ENCODE assay signal across 12 cellular contexts in the genomic region with DNA sequence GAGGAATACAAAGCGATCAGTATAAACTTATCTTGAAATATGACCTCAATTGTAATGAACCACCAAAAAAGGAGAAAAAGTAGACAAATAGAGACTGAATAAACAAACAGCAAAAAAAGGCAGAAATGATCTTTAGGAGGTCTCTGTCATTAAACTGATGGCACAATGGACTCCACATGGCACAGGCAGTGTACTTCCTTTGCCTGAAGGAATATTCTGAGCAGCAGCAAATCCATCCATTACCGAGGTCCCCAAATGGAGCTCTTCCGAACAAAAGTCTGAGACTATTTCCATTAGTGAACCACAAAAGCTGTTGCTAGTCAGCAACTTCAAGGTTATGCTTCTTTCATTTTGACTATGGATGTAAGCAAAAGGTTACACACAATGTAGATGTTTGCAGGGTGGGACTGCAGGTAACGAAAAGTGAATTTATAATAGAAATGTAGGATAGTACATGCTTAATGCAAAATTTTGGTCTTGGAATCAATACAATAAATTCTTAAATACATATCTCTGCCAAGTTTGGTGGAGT. TPM values are rescaled to one million over a fixed set of nuclear protein-coding genes. Genes with fewer than 3 reads are reported as not detected.
A peak's percentile ranks its signal among the peaks of the same experiment; 100 is the strongest.
DNase-seq lines count a peak whose midpoint lies in the region; ATAC-seq and TF ChIP-seq lines count a peak whose summit lies in the region.
"Had no signal": no experiment of that assay in that cellular context is flagged by ENCODE, and none has a peak within 500 bp of the region (broad histone marks: within the 10 kb centered on the region; RNA-seq: fewer than 3 reads in every experiment).

No MANE protein-coding gene starts in this region.

- H3K9me2 ChIP-seq in GM23338 (ENCODE audit: insufficient read depth) = no peaks in the 10 kb centered on the region

- H3K36me3 Mint-ChIP-seq in GM23338 (ENCODE audit: low read depth) = peaks cover 27% of the 10 kb centered on the region
- H3K36me3 Mint-ChIP-seq in T-helper 1 cell treated with Interleukin-12 subunit alpha and Interleukin-12 subunit beta and Interleukin-4 antibody, amounts not matched to agents 30 μg/mL and 1 μg/mL, for 36 hours (ENCODE audit: low read depth) = peaks cover 39% of the 10 kb centered on the region
- H3K36me3 Mint-ChIP-seq in neural crest cell (ENCODE audit: low read depth) = peaks cover 32% of the 10 kb centered on the region

- peaks cover 5% of the 10 kb centered on the region; the same call in 1 of the 2 replicates for H3K36me3 ChIP-seq in GM23338 (ENCODE audit: insufficient read depth)

- no peak for TF ChIP-seq CTCF in GM13977 (IDR thresholded peaks at IDR 0.05; ENCODE audit: extremely low read depth, insufficient read depth, missing control alignments)
- TF ChIP-seq CTCF in GM23338 (conservative IDR thresholded peaks at IDR 0.05; ENCODE audit: low read depth in 2 of 2) = no peak
- TF ChIP-seq CTCF in neural crest cell (conservative IDR thresholded peaks at IDR 0.05) = no peak

- H3K4me1 Mint-ChIP-seq in GM23338 = peaks cover 38% of the 10 kb centered on the region
- H3K4me1 Mint-ChIP-seq in T-helper 1 cell treated with Interleukin-12 subunit alpha and Interleukin-12 subunit beta and Interleukin-4 antibody, amounts not matched to agents 30 μg/mL and 1 μg/mL, for 36 hours (ENCODE audit: low read depth) = peaks cover 61% of the 10 kb centered on the region
- H3K4me1 Mint-ChIP-seq in neural crest cell = peaks cover 41% of the 10 kb centered on the region

- H3K4me3 ChIP-seq in GM23338 = no peak overlapping the region
- H3K4me3 ChIP-seq: lung had no signal

- no peak overlapping the region for H3K27ac ChIP-seq in GM23338 (ENCODE audit: low read depth)

- H3K4me1 ChIP-seq in GM23338 (ENCODE audit: insufficient read depth) = peaks cover 31% of the 10 kb centered on the region

- H3K4me3 Mint-ChIP-seq in GM23338 (no peak overlapping the region), neural crest cell (no peak overlapping the region)
- peak overlapping the region; percentile 69 for H3K4me3 Mint-ChIP-seq in T-helper 1 cell treated with Interleukin-12 subunit alpha and Interleukin-12 subunit beta and Interleukin-4 antibody, amounts not matched to agents 30 μg/mL and 1 μg/mL, for 36 hours

- ATAC-seq in GM23338 = no peak
- no peak for ATAC-seq in HG03159 (IDR thresholded peaks at IDR 0.05; ENCODE audit: unreplicated experiment)
- no peak for ATAC-seq in Right ventricle myocardium inferior

- H3K27me3 ChIP-seq in GM23338 (ENCODE audit: insufficient read depth) = no peaks in the 10 kb centered on the region

- DNase-seq in GM13977 (ENCODE audit: low spot score) (peak; percentile 41), GM23338 (ENCODE audit: low spot score) (no peak), neural crest cell (ENCODE audit: low read depth, low spot score) (no peak), Right ventricle myocardium inferior (ENCODE audit: missing footprints) (no peak), NCI-H510A (lab: John Stamatoyannopoulos, UW) (no peak)
- DNase-seq: GDM1, GOT3, NCI-H774 had no signal

- no peaks in the 10 kb centered on the region; the same call in 1 of the 2 replicates for H4K20me1 ChIP-seq in GM23338 (replicated peaks; ENCODE audit: insufficient read depth)

- in situ Hi-C loops in GM13977 (cut with MboI; ENCODE audit: low pct_unique_long_range_greater_than_20kb, low sequenced_read_pairs, unreplicated experiment) = loop anchor here (5.0 to 10.0 kb wide), 2 partner anchors 145 to 328 kb away; a partner anchor contains a TSS

- H3F3A ChIP-seq in GM23338 (replicated peaks; ENCODE audit: low read depth) = no peaks in the 10 kb centered on the region

- peak overlapping the region; percentile 47; the same call in 1 of the 2 replicates for H3K4me2 ChIP-seq in GM23338

- H3K9me3 Mint-ChIP-seq in GM23338 (no peaks in the 10 kb centered on the region), neural crest cell (no peaks in the 10 kb centered on the region)
- peaks cover 4% of the 10 kb centered on the region for H3K9me3 Mint-ChIP-seq in T-helper 1 cell treated with Interleukin-12 subunit alpha and Interleukin-12 subunit beta and Interleukin-4 antibody, amounts not matched to agents 30 μg/mL and 1 μg/mL, for 36 hours
- H3K9me3 Mint-ChIP-seq: IgD-negative memory B cell had no signal

- H2AFZ ChIP-seq in GM23338 = no peak overlapping the region

- peaks cover 58% of the 10 kb centered on the region for H3K79me2 ChIP-seq in GM23338 (replicated peaks; ENCODE audit: insufficient read depth)

- intact Hi-C loops in Right ventricle myocardium inferior (cut with DNase I) = loop anchor here (5.0 kb wide), 1 partner anchor 143 kb away; a partner anchor contains a TSS

- H3K27me3 Mint-ChIP-seq in GM23338 (ENCODE audit: insufficient read depth, low read depth, poor library complexity) (no peaks in the 10 kb centered on the region), neural crest cell (ENCODE audit: low read depth) (no peaks in the 10 kb centered on the region)
- H3K27me3 Mint-ChIP-seq in T-helper 1 cell treated with Interleukin-12 subunit alpha and Interleukin-12 subunit beta and Interleukin-4 antibody, amounts not matched to agents 30 μg/mL and 1 μg/mL, for 36 hours (ENCODE audit: low read depth) = no peaks in the 10 kb centered on the region
- H3K27me3 Mint-ChIP-seq: IgD-negative memory B cell had no signal

- H3K27ac Mint-ChIP-seq in GM23338 (no peak overlapping the region), neural crest cell (ENCODE audit: unreplicated experiment) (peak overlapping the region; percentile 9)
- H3K27ac Mint-ChIP-seq in T-helper 1 cell treated with Interleukin-12 subunit alpha and Interleukin-12 subunit beta and Interleukin-4 antibody, amounts not matched to agents 30 μg/mL and 1 μg/mL, for 36 hours = peak overlapping the region; percentile 88

TF ChIP-seq in GM23338, 12 proteins besides CTCF, POLR2A, EP300 and RAD21 (continues in another document):
- TF ChIP-seq POLR2AphosphoS5 (IDR thresholded peaks at IDR 0.05; ENCODE audit: low read depth) (no peak), STAT1 (IDR thresholded peaks at IDR 0.05; ENCODE audit: unreplicated experiment) (no peak), ZNF114 (CRISPR knock-in tag; IDR thresholded peaks at IDR 0.05) (no peak), ZNF331 (CRISPR knock-in tag; IDR thresholded peaks at IDR 0.05; ENCODE audit: low read depth) (no peak), JUNB (IDR thresholded peaks at IDR 0.05; ENCODE audit: unreplicated experiment) (no peak)
- TF ChIP-seq, protein P1, sequence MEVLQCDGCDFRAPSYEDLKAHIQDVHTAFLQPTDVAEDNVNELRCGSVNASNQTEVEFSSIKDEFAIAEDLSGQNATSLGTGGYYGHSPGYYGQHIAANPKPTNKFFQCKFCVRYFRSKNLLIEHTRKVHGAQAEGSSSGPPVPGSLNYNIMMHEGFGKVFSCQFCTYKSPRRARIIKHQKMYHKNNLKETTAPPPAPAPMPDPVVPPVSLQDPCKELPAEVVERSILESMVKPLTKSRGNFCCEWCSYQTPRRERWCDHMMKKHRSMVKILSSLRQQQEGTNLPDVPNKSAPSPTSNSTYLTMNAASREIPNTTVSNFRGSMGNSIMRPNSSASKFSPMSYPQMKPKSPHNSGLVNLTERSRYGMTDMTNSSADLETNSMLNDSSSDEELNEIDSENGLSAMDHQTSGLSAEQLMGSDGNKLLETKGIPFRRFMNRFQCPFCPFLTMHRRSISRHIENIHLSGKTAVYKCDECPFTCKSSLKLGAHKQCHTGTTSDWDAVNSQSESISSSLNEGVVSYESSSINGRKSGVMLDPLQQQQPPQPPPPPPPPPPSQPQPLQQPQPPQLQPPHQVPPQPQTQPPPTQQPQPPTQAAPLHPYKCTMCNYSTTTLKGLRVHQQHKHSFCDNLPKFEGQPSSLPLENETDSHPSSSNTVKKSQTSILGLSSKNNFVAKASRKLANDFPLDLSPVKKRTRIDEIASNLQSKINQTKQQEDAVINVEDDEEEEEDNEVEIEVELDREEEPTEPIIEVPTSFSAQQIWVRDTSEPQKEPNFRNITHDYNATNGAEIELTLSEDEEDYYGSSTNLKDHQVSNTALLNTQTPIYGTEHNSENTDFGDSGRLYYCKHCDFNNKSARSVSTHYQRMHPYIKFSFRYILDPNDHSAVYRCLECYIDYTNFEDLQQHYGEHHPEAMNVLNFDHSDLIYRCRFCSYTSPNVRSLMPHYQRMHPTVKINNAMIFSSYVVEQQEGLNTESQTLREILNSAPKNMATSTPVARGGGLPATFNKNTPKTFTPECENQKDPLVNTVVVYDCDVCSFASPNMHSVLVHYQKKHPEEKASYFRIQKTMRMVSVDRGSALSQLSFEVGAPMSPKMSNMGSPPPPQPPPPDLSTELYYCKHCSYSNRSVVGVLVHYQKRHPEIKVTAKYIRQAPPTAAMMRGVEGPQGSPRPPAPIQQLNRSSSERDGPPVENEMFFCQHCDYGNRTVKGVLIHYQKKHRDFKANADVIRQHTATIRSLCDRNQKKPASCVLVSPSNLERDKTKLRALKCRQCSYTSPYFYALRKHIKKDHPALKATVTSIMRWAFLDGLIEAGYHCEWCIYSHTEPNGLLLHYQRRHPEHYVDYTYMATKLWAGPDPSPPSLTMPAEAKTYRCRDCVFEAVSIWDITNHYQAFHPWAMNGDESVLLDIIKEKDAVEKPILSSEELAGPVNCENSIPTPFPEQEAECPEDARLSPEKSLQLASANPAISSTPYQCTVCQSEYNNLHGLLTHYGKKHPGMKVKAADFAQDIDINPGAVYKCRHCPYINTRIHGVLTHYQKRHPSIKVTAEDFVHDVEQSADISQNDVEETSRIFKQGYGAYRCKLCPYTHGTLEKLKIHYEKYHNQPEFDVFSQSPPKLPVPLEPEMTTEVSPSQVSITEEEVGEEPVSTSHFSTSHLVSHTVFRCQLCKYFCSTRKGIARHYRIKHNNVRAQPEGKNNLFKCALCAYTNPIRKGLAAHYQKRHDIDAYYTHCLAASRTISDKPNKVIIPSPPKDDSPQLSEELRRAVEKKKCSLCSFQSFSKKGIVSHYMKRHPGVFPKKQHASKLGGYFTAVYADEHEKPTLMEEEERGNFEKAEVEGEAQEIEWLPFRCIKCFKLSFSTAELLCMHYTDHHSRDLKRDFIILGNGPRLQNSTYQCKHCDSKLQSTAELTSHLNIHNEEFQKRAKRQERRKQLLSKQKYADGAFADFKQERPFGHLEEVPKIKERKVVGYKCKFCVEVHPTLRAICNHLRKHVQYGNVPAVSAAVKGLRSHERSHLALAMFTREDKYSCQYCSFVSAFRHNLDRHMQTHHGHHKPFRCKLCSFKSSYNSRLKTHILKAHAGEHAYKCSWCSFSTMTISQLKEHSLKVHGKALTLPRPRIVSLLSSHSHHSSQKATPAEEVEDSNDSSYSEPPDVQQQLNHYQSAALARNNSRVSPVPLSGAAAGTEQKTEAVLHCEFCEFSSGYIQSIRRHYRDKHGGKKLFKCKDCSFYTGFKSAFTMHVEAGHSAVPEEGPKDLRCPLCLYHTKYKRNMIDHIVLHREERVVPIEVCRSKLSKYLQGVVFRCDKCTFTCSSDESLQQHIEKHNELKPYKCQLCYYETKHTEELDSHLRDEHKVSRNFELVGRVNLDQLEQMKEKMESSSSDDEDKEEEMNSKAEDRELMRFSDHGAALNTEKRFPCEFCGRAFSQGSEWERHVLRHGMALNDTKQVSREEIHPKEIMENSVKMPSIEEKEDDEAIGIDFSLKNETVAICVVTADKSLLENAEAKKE (CRISPR knock-in tag; IDR thresholded peaks at IDR 0.05) = no peak

RNA-seq across cellular contexts. Expression of a gene that starts 14.5 kb away (rescaled TPM):
- 40.9 and 45.7 TPM in 2 replicates for total RNA-seq in GM23338 (2014; rRNA removed; shearing (Covaris generic))
- polyA plus RNA-seq in GM23338 (2016; fragmentation: Nextera tagmentation; extraction: Ambion mirVana) = 50.9 and 62.0 TPM in 2 replicates
- 28.2 and 30.8 TPM in 2 replicates for total RNA-seq in neural crest cell
- total RNA-seq in Right ventricle myocardium inferior = 15.6 TPM
